Comparison of ENCODE assay signal across 8 cellular contexts in genomic region chr11:61362542-61362875, GRCh38. TPM values are rescaled to one million over a fixed set of nuclear protein-coding genes. Genes with fewer than 3 reads are reported as not detected.
A peak's percentile ranks its signal among the peaks of the same experiment; 100 is the strongest.
DNase-seq lines count a peak whose midpoint lies in the region; ATAC-seq and TF ChIP-seq lines count a peak whose summit lies in the region.

No MANE protein-coding gene starts in this region.

- ATAC-seq in WTC11 (peak; percentile 4), natural killer cell (peak; percentile 13 to 24 (median 22)), GM21515 (IDR thresholded peaks at IDR 0.05; ENCODE audit: unreplicated experiment) (no peak), GM18868 (IDR thresholded peaks at IDR 0.05; ENCODE audit: unreplicated experiment) (no peak)

- peak overlapping the region; percentile 72 for H3K4me3 ChIP-seq in Caco-2 (ENCODE audit: low read depth, low read length)
- H3K4me3 ChIP-seq in HUES6 (ENCODE audit: low read depth, low read length), result peak overlapping the region; percentile 76
- H3K4me3 ChIP-seq in epithelial cell of esophagus (ENCODE audit: low read length), result peak overlapping the region; percentile 71

- POLR2A ChIA-PET in Caco-2 (lab: Charles Lee), result interaction anchor here (0.5 to 2.7 kb wide), 15 partner anchors 16 to 1797 kb away, joined by 3 to 22 read pairs (median 7); partner anchors contain the start of genes CPSF7, DDB1, SDHAF2 and TKFC
- POLR2A ChIA-PET in WTC11 (lab: Charles Lee), result interaction anchor here (0.6 to 2.7 kb wide), 11 partner anchors 11 to 265 kb away, joined by 3 to 29 read pairs (median 7); partner anchors contain the start of genes CPSF7, DDB1, SDHAF2 and TKFC

- H3K9me3 Mint-ChIP-seq in Caco-2 (ENCODE audit: unreplicated experiment) (no peaks in the 10 kb centered on the region), WTC11 (no peaks in the 10 kb centered on the region), natural killer cell (no peaks in the 10 kb centered on the region), type B pancreatic cell (no peaks in the 10 kb centered on the region)

- TF ChIP-seq CTCF in Caco-2 (IDR thresholded peaks at IDR 0.05; ENCODE audit: insufficient read depth in 1 of 2, low read depth in 1 of 2, low read length in 1 of 2, severe bottlenecking in 1 of 2, unreplicated experiment in 1 of 2) (no peak), WTC11 (IDR thresholded peaks at IDR 0.05) (no peak), epithelial cell of esophagus (IDR thresholded peaks at IDR 0.05; ENCODE audit: insufficient read depth, low read depth, low read length, missing control alignments) (no peak), natural killer cell (IDR thresholded peaks at IDR 0.05) (no peak), type B pancreatic cell (conservative IDR thresholded peaks at IDR 0.05) (no peak)

- H3K4me1 ChIP-seq in Caco-2, result 0 out of 2 replicates have a peak, but pooled peaks cover 3% of the 10 kb centered on the region
- H3K4me1 ChIP-seq in HUES6 (ENCODE audit: control insufficient read depth, insufficient read depth, low read length), result 0 out of 2 replicates have a peak, but pooled peaks cover 3% of the 10 kb centered on the region

- H3K27ac ChIP-seq in HUES6 (ENCODE audit: low read depth, low read length), result peak overlapping the region; percentile 99; the same call in 1 of the 2 replicates

- peak overlapping the region; percentile 98 for H3K9ac ChIP-seq in HUES6 (ENCODE audit: low read length)

- H3K36me3 Mint-ChIP-seq in Caco-2 (ENCODE audit: insufficient read depth, unreplicated experiment) (peaks cover 57% of the 10 kb centered on the region), WTC11 (peaks cover 35% of the 10 kb centered on the region), natural killer cell (no peaks in the 10 kb centered on the region), type B pancreatic cell (peaks cover 7% of the 10 kb centered on the region)

- DNase-seq in Caco-2, result peak in 1 of 2 experiments; percentile 39
- no peak for DNase-seq in WTC11 (ENCODE audit: low spot score)
- peak; percentile 44 for DNase-seq in epithelial cell of esophagus (ENCODE audit: low read depth)
- DNase-seq in natural killer cell, result no peak
- DNase-seq in type B pancreatic cell (ENCODE audit: extremely low spot score, unreplicated experiment), result no peak

- H3K27me3 ChIP-seq in Caco-2 (replicated peaks; ENCODE audit: control insufficient read depth, insufficient read depth, low read length), result no peaks in the 10 kb centered on the region
- H3K27me3 ChIP-seq in HUES6 (ENCODE audit: control insufficient read depth, insufficient read depth, low read length), result no peaks in the 10 kb centered on the region

- BruUV-seq in Caco-2 (replicated peaks; lab: Mats Ljungman, UMichigan), result TSS peak; percentile 81

- CTCF ChIA-PET in Caco-2 (lab: Charles Lee), result interaction anchor here (0.6 to 5.2 kb wide), 6 partner anchors 23 to 67 kb away, joined by 3 to 41 read pairs (median 6); partner anchors contain the start of genes CPSF7, SDHAF2 and TMEM216
- CTCF ChIA-PET in WTC11 (lab: Charles Lee), result interaction anchor here (0.8 to 5.4 kb wide), 11 partner anchors 14 to 219 kb away, joined by 3 to 93 read pairs (median 4); partner anchors contain the start of genes DDB1, TKFC and TMEM216

- intact Hi-C loops in Caco-2 (cut with micrococcal nuclease; ENCODE audit: unreplicated experiment), result loop anchor here (1.0 kb wide), 3 partner anchors 23 to 30 kb away; partner anchors contain the start of genes DDB1, TKFC and TMEM216
- intact Hi-C loops in natural killer cell (cut with micrococcal nuclease), result loop anchor here (1.0 kb wide), 3 partner anchors 29 to 201 kb away; partner anchors contain the start of genes DDB1, SDHAF2, TKFC and VPS37C

- H3K4me1 Mint-ChIP-seq in Caco-2 (ENCODE audit: low read depth, unreplicated experiment), result no peaks in the 10 kb centered on the region
- H3K4me1 Mint-ChIP-seq in WTC11, result peaks cover 22% of the 10 kb centered on the region
- H3K4me1 Mint-ChIP-seq in natural killer cell, result peaks cover 21 to 26% of the 10 kb centered on the region in 2 donors
- H3K4me1 Mint-ChIP-seq in type B pancreatic cell (ENCODE audit: unreplicated experiment), result peaks cover 28% of the 10 kb centered on the region

- peak overlapping the region; percentile 87 for H3K4me3 Mint-ChIP-seq in Caco-2 (ENCODE audit: unreplicated experiment)
- peak overlapping the region; percentile 96 for H3K4me3 Mint-ChIP-seq in WTC11
- H3K4me3 Mint-ChIP-seq in natural killer cell, result peak overlapping the region; percentile 99
- peak overlapping the region; percentile 100 for H3K4me3 Mint-ChIP-seq in type B pancreatic cell

- peak overlapping the region; percentile 93 for H3K27ac Mint-ChIP-seq in Caco-2 (ENCODE audit: unreplicated experiment)
- H3K27ac Mint-ChIP-seq in WTC11, result peak overlapping the region; percentile 98
- peak overlapping the region; percentile 94 to 98 for H3K27ac Mint-ChIP-seq in natural killer cell
- peak overlapping the region; percentile 95 for H3K27ac Mint-ChIP-seq in type B pancreatic cell

- no peaks in the 10 kb centered on the region for H3K27me3 Mint-ChIP-seq in Caco-2 (ENCODE audit: insufficient read depth, unreplicated experiment)
- no peaks in the 10 kb centered on the region for H3K27me3 Mint-ChIP-seq in WTC11 (ENCODE audit: low read depth)
- no peaks in the 10 kb centered on the region for H3K27me3 Mint-ChIP-seq in natural killer cell (ENCODE audit: low read depth in 2 of 2)
- H3K27me3 Mint-ChIP-seq in type B pancreatic cell, result no peaks in the 10 kb centered on the region

- no peaks in the 10 kb centered on the region for H3K9me3 ChIP-seq in Caco-2
- no peaks in the 10 kb centered on the region for H3K9me3 ChIP-seq in HUES6 (ENCODE audit: control insufficient read depth, insufficient read depth, low read depth, low read length)

- H3K36me3 ChIP-seq in Caco-2 (ENCODE audit: control insufficient read depth, insufficient read depth, low read length) (peaks cover 3% of the 10 kb centered on the region; the same call in 1 of the 2 replicates), HUES6 (ENCODE audit: control insufficient read depth, insufficient read depth, low read length) (peaks cover 36% of the 10 kb centered on the region)

TF ChIP-seq in WTC11, 78 proteins besides CTCF, POLR2A, EP300 and RAD21:
- TF ChIP-seq ELF4 (CRISPR knock-in tag; IDR thresholded peaks at IDR 0.05; ENCODE audit: low read depth) (no peak), ZNF232 (CRISPR knock-in tag; IDR thresholded peaks at IDR 0.05) (no peak)

RNA-seq across cellular contexts. Expression of gene TMEM138, which starts 0.3 kb away (rescaled TPM):
- total RNA-seq in Caco-2 (2022), result 46.3 and 48.3 TPM in 2 replicates
- 34.0 to 39.0 TPM (median 38.8 TPM) in 3 replicates for total RNA-seq in WTC11 (2021)
- 10 to 100 TPM; 63.8 to 75.9 (median 66.5) TPM for total RNA-seq in natural killer cell
- total RNA-seq in type B pancreatic cell (ENCODE audit: low replicate concordance), result 35.3 and 54.5 TPM in 2 replicates

RNA-seq across cellular contexts. Expression of gene CYB561A3, which starts 0.8 kb away (rescaled TPM):
- total RNA-seq in Caco-2 (2022), result 33.6 and 34.9 TPM in 2 replicates
- 34.3 to 38.8 TPM (median 35.0 TPM) in 3 replicates for total RNA-seq in WTC11 (2021)
- total RNA-seq in natural killer cell, result 10 to 100 TPM; 24.6 to 33.5 (median 30.2) TPM
- 34.9 and 35.0 TPM in 2 replicates for total RNA-seq in type B pancreatic cell (ENCODE audit: low replicate concordance)

RNA-seq across cellular contexts. Expression of gene TKFC, which starts 29.5 kb away (rescaled TPM):
- total RNA-seq in Caco-2 (2022) (86.2 and 99.0 TPM in 2 replicates), WTC11 (2021) (86.8 to 96.5 TPM (median 87.8 TPM) in 3 replicates), natural killer cell (10 to 100 TPM; 32.9 to 54.8 (median 38.6) TPM), type B pancreatic cell (ENCODE audit: low replicate concordance) (66.9 and 72.6 TPM in 2 replicates)

RNA-seq across cellular contexts. Expression of gene DDB1, which starts 29.6 kb away (rescaled TPM):
- 284 and 303 TPM in 2 replicates for total RNA-seq in Caco-2 (2022)
- 270 to 316 TPM (median 295 TPM) in 3 replicates for total RNA-seq in WTC11 (2021)
- total RNA-seq in natural killer cell, result 100 to 1,000 TPM; 170 to 233 (median 229) TPM
- 234 and 279 TPM in 2 replicates for total RNA-seq in type B pancreatic cell (ENCODE audit: low replicate concordance)

RNA-seq across cellular contexts. Expression of gene TMEM216, which starts 29.9 kb away (rescaled TPM):
- total RNA-seq in Caco-2 (2022) (27.1 and 27.5 TPM in 2 replicates), WTC11 (2021) (16.4 to 20.8 TPM (median 17.9 TPM) in 3 replicates), natural killer cell (10 to 100 TPM in 1 of 3 donors, 1 to 10 TPM in 2; 5.1 to 10.7 (median 9.2) TPM), type B pancreatic cell (ENCODE audit: low replicate concordance) (14.8 and 19.9 TPM in 2 replicates)

Comparison
In these comparisons a context has a peak if more than half of its experiments do, and no peak if none do; other contexts are left out.
1. ATAC-seq: peak in WTC11 (single experiment) and natural killer cell (3 of 3); none in GM21515 (single experiment) and GM18868 (single experiment).
2. Peak in every context shown above with its lines, with median percentiles within 50 percentile points of each other: H3K4me3 ChIP-seq, H3K27ac Mint-ChIP-seq and H3K4me3 Mint-ChIP-seq.